ENCODE assay signal across 1 cellular context in the genomic region with DNA sequence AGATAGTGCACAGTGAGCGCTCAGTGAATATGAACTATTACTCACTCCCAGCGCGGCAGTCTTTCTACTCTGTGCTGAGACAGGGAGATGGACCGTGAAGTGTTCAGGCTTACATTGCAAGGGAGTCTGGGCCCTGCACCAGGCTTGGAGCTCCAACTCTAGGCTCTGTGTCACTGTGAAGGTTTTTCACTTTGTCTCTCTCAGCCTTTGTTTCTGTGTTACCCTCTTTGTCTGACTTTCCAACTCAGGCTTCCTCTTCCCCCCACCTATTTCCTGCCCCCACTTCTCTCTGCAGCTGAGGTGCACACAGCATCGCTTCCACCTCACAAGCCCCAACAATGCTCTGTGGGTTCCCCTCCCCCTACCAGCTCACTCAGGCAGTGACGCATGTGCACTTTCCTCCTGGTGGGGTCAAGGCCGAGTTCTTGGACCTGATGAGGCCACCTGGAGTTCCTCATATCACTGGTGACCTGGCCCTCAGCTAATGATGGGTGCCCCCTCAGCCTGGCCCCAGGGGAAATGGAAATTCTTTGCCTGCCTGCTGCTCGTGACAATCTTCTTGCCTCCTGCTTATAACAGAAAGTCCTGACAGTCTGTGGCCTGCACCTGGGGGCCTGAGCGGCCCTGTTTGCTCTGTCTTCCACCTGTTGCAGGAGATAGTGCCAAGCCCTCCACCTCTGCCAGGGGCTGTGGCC.
TF ChIP-seq lines count a peak whose summit lies in the region.

No MANE protein-coding gene starts in this region.

TF ChIP-seq in IMR-90, 13 proteins besides CTCF, POLR2A, EP300 and RAD21 (continued from another document):
- TF ChIP-seq MXI1 (IDR thresholded peaks at IDR 0.05; ENCODE audit: borderline replicate concordance, low read depth, low read length) (no peak), BHLHE40 (IDR thresholded peaks at IDR 0.05; ENCODE audit: low read depth, low read length) (no peak), MAZ (IDR thresholded peaks at IDR 0.05; ENCODE audit: borderline replicate concordance, low read depth, low read length) (no peak), RFX5 (IDR thresholded peaks at IDR 0.05; ENCODE audit: low read depth, low read length) (no peak), MAFK (IDR thresholded peaks at IDR 0.05; ENCODE audit: low read depth, low read length) (no peak), CEBPB (IDR thresholded peaks at IDR 0.05; ENCODE audit: low read depth, low read length) (no peak), RCOR1 (IDR thresholded peaks at IDR 0.05; ENCODE audit: insufficient replicate concordance, low read length) (no peak), SMC3 (IDR thresholded peaks at IDR 0.05; ENCODE audit: low read depth, low read length) (no peak), CHD1 (IDR thresholded peaks at IDR 0.05; ENCODE audit: low read depth, low read length) (no peak)
- TF ChIP-seq, protein P1, sequence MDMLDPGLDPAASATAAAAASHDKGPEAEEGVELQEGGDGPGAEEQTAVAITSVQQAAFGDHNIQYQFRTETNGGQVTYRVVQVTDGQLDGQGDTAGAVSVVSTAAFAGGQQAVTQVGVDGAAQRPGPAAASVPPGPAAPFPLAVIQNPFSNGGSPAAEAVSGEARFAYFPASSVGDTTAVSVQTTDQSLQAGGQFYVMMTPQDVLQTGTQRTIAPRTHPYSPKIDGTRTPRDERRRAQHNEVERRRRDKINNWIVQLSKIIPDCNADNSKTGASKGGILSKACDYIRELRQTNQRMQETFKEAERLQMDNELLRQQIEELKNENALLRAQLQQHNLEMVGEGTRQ (IDR thresholded peaks at IDR 0.05; ENCODE audit: low read depth, low read length), result no peak
TF ChIP-seq in IMR-90: peak in this region for 0.
